18 cellular contexts compared by ENCODE assay signal in genomic region chr11:2542406-2542805, GRCh38.
"Had no signal": no experiment of that assay in that cellular context is flagged by ENCODE, and none has a peak within 500 bp of the region (broad histone marks: within the 10 kb centered on the region; RNA-seq: fewer than 3 reads in every experiment).

No MANE protein-coding gene starts in this region.

- H3K4me1 ChIP-seq: body of pancreas, foreskin keratinocyte, parathyroid adenoma, SJSA1 had no signal

- H3K9me3 ChIP-seq: body of pancreas, SJSA1 had no signal

- H3K4me1 Mint-ChIP-seq: immature natural killer cell had no signal

- H3K9me3 Mint-ChIP-seq: activated naive CD4-positive, alpha-beta T cell treated with anti-CD3 and anti-CD28 coated beads, Interleukin-2, amount 50 U/mL, for 24 hours; immature natural killer cell had no signal

- H3K36me3 ChIP-seq: SJSA1 had no signal

- H3K4me3 ChIP-seq: body of pancreas, lung, SJSA1 had no signal

- H3K27me3 ChIP-seq: body of pancreas had no signal

- H3K4me3 Mint-ChIP-seq: activated naive CD4-positive, alpha-beta T cell treated with anti-CD3 and anti-CD28 coated beads, Interleukin-2, amount 50 U/mL, for 24 hours; immature natural killer cell had no signal

- DNase-seq: activated CD4-positive, alpha-beta T cell treated with anti-CD3 and anti-CD28 coated beads, Interleukin-2, amount 50 U/mL, for 1 hour; activated CD4-positive, CD25-positive, alpha-beta regulatory T cell; activated CD8-positive, alpha-beta memory T cell treated with anti-CD3 and anti-CD28 coated beads for 24 hours; amniotic stem cell; central memory CD4-positive, alpha-beta T cell; effector CD8-positive, alpha-beta T cell; foreskin keratinocyte; immature natural killer cell; midbrain; retina; small intestine; stimulated activated naive CD8-positive, alpha-beta T cell treated with anti-CD3 and anti-CD28 coated beads, Interleukin-15, Interleukin-2, amounts not matched to agents 100 U/mL and 50 U/mL, for 24 hours; trophoblast cell had no signal

- H3K27me3 Mint-ChIP-seq: activated naive CD4-positive, alpha-beta T cell treated with anti-CD3 and anti-CD28 coated beads, Interleukin-2, amount 50 U/mL, for 24 hours had no signal

- H3K9ac ChIP-seq: parathyroid adenoma had no signal

- H3K27ac ChIP-seq: body of pancreas, foreskin keratinocyte, parathyroid adenoma, SJSA1 had no signal

- ATAC-seq: body of pancreas; foreskin keratinocyte; stimulated activated naive CD8-positive, alpha-beta T cell treated with anti-CD3 and anti-CD28 coated beads, Interleukin-15, Interleukin-2, amounts not matched to agents 100 U/mL and 50 U/mL, for 24 hours had no signal

- H3K27ac Mint-ChIP-seq: activated naive CD4-positive, alpha-beta T cell treated with anti-CD3 and anti-CD28 coated beads, Interleukin-2, amount 50 U/mL, for 24 hours; immature natural killer cell had no signal

- H3K36me3 Mint-ChIP-seq: activated naive CD4-positive, alpha-beta T cell treated with anti-CD3 and anti-CD28 coated beads, Interleukin-2, amount 50 U/mL, for 24 hours; immature natural killer cell had no signal
